Comparison of ENCODE assay signal across 18 cellular contexts in the genomic region with DNA sequence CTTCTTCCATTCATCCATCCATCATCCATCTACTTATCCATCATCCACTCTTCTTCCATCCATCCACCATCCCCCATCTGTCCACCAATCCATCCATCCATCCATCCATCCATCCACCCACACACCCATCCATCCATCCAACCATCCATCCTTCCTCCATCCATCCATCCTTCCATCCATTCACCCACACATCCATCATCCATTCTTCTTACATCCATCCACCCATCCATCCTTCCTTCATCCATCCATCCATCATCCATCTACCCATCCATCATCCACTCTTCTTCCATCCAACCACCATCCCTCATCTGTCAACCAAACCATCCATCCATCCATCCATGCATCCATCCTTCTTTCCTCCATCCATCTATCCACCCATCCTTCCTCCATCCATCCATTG.
DNase-seq lines count a peak whose midpoint lies in the region; ATAC-seq, FAIRE-seq and TF ChIP-seq lines count a peak whose summit lies in the region.
"Had no signal": no experiment of that assay in that cellular context is flagged by ENCODE, and none has a peak within 500 bp of the region (broad histone marks: within the 10 kb centered on the region; RNA-seq: fewer than 3 reads in every experiment).

No MANE protein-coding gene starts in this region.

- H3K27me3 Mint-ChIP-seq in Calu3 (ENCODE audit: unreplicated experiment) (no peaks in the 10 kb centered on the region), glutamatergic neuron (ENCODE audit: unreplicated experiment) (peaks cover 4% of the 10 kb centered on the region)

- TF ChIP-seq CTCF in Calu3 (IDR thresholded peaks at IDR 0.05; ENCODE audit: unreplicated experiment) (no peak), HEK293 (tag by site-specific recombination; IDR thresholded peaks at IDR 0.05) (no peak), K562 (IDR thresholded peaks at IDR 0.05 in 2 of 3, conservative IDR thresholded peaks at IDR 0.05 in 1 of 3; ENCODE audit: insufficient read depth in 2 of 3, low read depth in 1 of 3, low read length in 3 of 3) (no peak), glutamatergic neuron (IDR thresholded peaks at IDR 0.05; ENCODE audit: partially characterized antibody, unreplicated experiment) (no peak), pancreas (IDR thresholded peaks at IDR 0.05) (no peak)

- FAIRE-seq in K562 (lab: Jason Lieb, UNC), result no peak
- FAIRE-seq in pancreas (lab: Jason Lieb, UNC), result no peak
- FAIRE-seq: GM12878, H54 had no signal

- H3K4me3 ChIP-seq in HEK293 (ENCODE audit: low read depth, low read length) (no peak overlapping the region), K562 (no peak overlapping the region), pancreas (no peak overlapping the region)
- H3K4me3 ChIP-seq: GM12878, GM23338, HAP-1 had no signal

- no peak overlapping the region for H3K9ac ChIP-seq in K562 (ENCODE audit: insufficient read depth in 1 of 2, low read depth in 2 of 2, low read length in 2 of 2)

- no peak for TF ChIP-seq POLR2A in K562 (conservative IDR thresholded peaks at IDR 0.05)

- no peaks in the 10 kb centered on the region for H3K9me1 ChIP-seq in K562 (ENCODE audit: control insufficient read depth, insufficient read depth, low read length)

- H4K20me1 ChIP-seq in K562 (replicated peaks; ENCODE audit: control insufficient read depth, insufficient read depth, low read length), result no peaks in the 10 kb centered on the region; the same call in 1 of the 2 replicates

- H3K27me3 ChIP-seq in K562 (ENCODE audit: control insufficient read depth in 2 of 2, insufficient read depth in 2 of 2, low read length in 2 of 2), result peaks cover 22 to 43% of the 10 kb centered on the region in 2 experiments
- no peaks in the 10 kb centered on the region for H3K27me3 ChIP-seq in pancreas

- intact Hi-C loops in Calu3 (cut with micrococcal nuclease; ENCODE audit: unreplicated experiment) (no loop called here), K562 (cut with micrococcal nuclease) (no loop called here), head of caudate nucleus (cut with DNase I) (no loop called here), pancreas (cut with DNase I) (no loop called here)

- H3K4me1 Mint-ChIP-seq in Calu3 (ENCODE audit: low read depth, unreplicated experiment) (no peaks in the 10 kb centered on the region), glutamatergic neuron (ENCODE audit: low read depth, unreplicated experiment) (peaks cover 10% of the 10 kb centered on the region)
- H3K4me1 Mint-ChIP-seq: CD4-positive, alpha-beta memory T cell; GM23338 had no signal

- no peak overlapping the region for H2AFZ ChIP-seq in K562 (ENCODE audit: low read depth, low read length)
- H2AFZ ChIP-seq: GM23338 had no signal

- POLR2A ChIA-PET in HEK293 (lab: Yijun Ruan, JAX), result interaction anchor here (0.6 kb wide), 1 partner anchor 1903 kb away, joined by 3 read pairs; no protein-coding TSS in a partner anchor
- POLR2A ChIA-PET in K562 (lab: Yijun Ruan, JAX), result no interaction called here

- H3K4me2 ChIP-seq in K562 (ENCODE audit: insufficient read depth, low read length), result no peak overlapping the region
- H3K4me2 ChIP-seq: GM23338 had no signal

- ATAC-seq in K562, result no peak
- no peak for ATAC-seq in HG03442 (IDR thresholded peaks at IDR 0.05; ENCODE audit: unreplicated experiment)
- no peak for ATAC-seq in pancreas
- ATAC-seq: GM12878, GM23338 had no signal

- BruUV-seq in Calu3 (replicated peaks; lab: Mats Ljungman, UMichigan), result no TSS peak
- no TSS peak for BruUV-seq in K562 (replicated peaks; lab: Mats Ljungman, UMichigan)

- no peak for TF ChIP-seq RAD21 in K562 (CRISPR knock-in tag; conservative IDR thresholded peaks at IDR 0.05 in 1 of 2, IDR thresholded peaks at IDR 0.05 in 1 of 2)

- no peaks in the 10 kb centered on the region for H3K4me1 ChIP-seq in HEK293 (ENCODE audit: control insufficient read depth, insufficient read depth, low read length)
- no peaks in the 10 kb centered on the region; a peak in 1 of 5 replicates for H3K4me1 ChIP-seq in K562 (replicated peaks in 1 of 2; ENCODE audit: control insufficient read depth in 2 of 2, insufficient read depth in 2 of 2, low read length in 2 of 2)
- no peaks in the 10 kb centered on the region for H3K4me1 ChIP-seq in pancreas
- H3K4me1 ChIP-seq: HAP-1 had no signal

- H3K79me2 ChIP-seq in K562 (ENCODE audit: control insufficient read depth, insufficient read depth, low read length), result no peaks in the 10 kb centered on the region

- H3K9me3 ChIP-seq in HEK293 (ENCODE audit: control insufficient read depth, insufficient read depth, low read depth, low read length) (no peaks in the 10 kb centered on the region), K562 (replicated peaks; ENCODE audit: control insufficient read depth, insufficient read depth, low read depth, low read length) (no peaks in the 10 kb centered on the region; the same call in 1 of the 2 replicates), pancreas (no peaks in the 10 kb centered on the region)
- H3K9me3 ChIP-seq: HAP-1 had no signal

- no peak for TF ChIP-seq EP300 in K562 (IDR thresholded peaks at IDR 0.05; ENCODE audit: low read length)

- no peak for DNase-seq in Calu3
- DNase-seq in K562 (ENCODE audit: extremely low read depth in 1 of 4, low spot score in 3 of 4), result no peak
- DNase-seq in glutamatergic neuron, result no peak
- no peak for DNase-seq in head of caudate nucleus
- no peak for DNase-seq in NCI-H748 treated with DMSO at 0.1 percent for 48 hours (lab: John Stamatoyannopoulos, UW)
- no peak for DNase-seq in pancreas
- DNase-seq: C1 segment of cervical spinal cord; CD4-positive, alpha-beta memory T cell; COR-L47; DMS153; EL; GDM1 had no signal

- in situ Hi-C loops in K562 (cut with MboI), result no loop called here

- H3K4me3 Mint-ChIP-seq in Calu3 (ENCODE audit: low read depth, unreplicated experiment) (no peak overlapping the region), glutamatergic neuron (ENCODE audit: unreplicated experiment) (no peak overlapping the region)
- H3K4me3 Mint-ChIP-seq: CD4-positive, alpha-beta memory T cell; GM23338 had no signal

- CTCF ChIA-PET in Calu3 (lab: Charles Lee) (no interaction called here), HEK293 (lab: Yijun Ruan, JAX) (no interaction called here), K562 (lab: Yijun Ruan, JAX; ENCODE audit: low intra/inter-chr PET ratio) (no interaction called here)

- H3K27ac Mint-ChIP-seq in Calu3 (ENCODE audit: unreplicated experiment), result peak overlapping the region; percentile 3
- H3K27ac Mint-ChIP-seq in glutamatergic neuron (ENCODE audit: unreplicated experiment), result peak overlapping the region; percentile 35
- H3K27ac Mint-ChIP-seq: CD4-positive, alpha-beta memory T cell; GM23338 had no signal

- H3K9me3 Mint-ChIP-seq in Calu3 (ENCODE audit: low read depth, unreplicated experiment) (peaks cover 20% of the 10 kb centered on the region), glutamatergic neuron (ENCODE audit: unreplicated experiment) (peaks cover 26% of the 10 kb centered on the region)

- peaks cover 5% of the 10 kb centered on the region for H3K36me3 Mint-ChIP-seq in Calu3 (ENCODE audit: insufficient read depth, unreplicated experiment)
- H3K36me3 Mint-ChIP-seq in glutamatergic neuron (ENCODE audit: unreplicated experiment), result peaks cover 19% of the 10 kb centered on the region

- H3K27ac ChIP-seq in HEK293 (ENCODE audit: extremely low read depth, low read depth, low read length) (no peak overlapping the region), K562 (ENCODE audit: extremely low read depth, low read depth, low read length) (no peak overlapping the region), pancreas (no peak overlapping the region)

- H3K36me3 ChIP-seq in HEK293 (ENCODE audit: control insufficient read depth in 2 of 2, insufficient read depth in 1 of 2, low read length in 2 of 2), result no peaks in the 10 kb centered on the region
- H3K36me3 ChIP-seq in K562 (ENCODE audit: control insufficient read depth, insufficient read depth, low read length), result no peaks in the 10 kb centered on the region
- H3K36me3 ChIP-seq in pancreas, result no peaks in the 10 kb centered on the region
- H3K36me3 ChIP-seq: HAP-1 had no signal

TF ChIP-seq in HEK293, 187 proteins besides CTCF, POLR2A, EP300 and RAD21:
- TF ChIP-seq ZNF302 (tag by site-specific recombination; IDR thresholded peaks at IDR 0.05; ENCODE audit: low read depth) (no peak), ZNF544 (tag by site-specific recombination; IDR thresholded peaks at IDR 0.05) (0 out of 2 replicates have a peak, but pooled peaks have one; percentile 31), ZNF133 (tag by site-specific recombination; IDR thresholded peaks at IDR 0.05) (no peak), SP7 (tag by site-specific recombination; IDR thresholded peaks at IDR 0.05) (no peak), ZNF366 (tag by site-specific recombination; conservative IDR thresholded peaks at IDR 0.05) (peak; percentile 90), ZBTB17 (tag by site-specific recombination; IDR thresholded peaks at IDR 0.05) (peak; percentile 98), EGR2 (tag by site-specific recombination; IDR thresholded peaks at IDR 0.05; ENCODE audit: low read depth) (peak; percentile 14; the same call in 1 of the 2 replicates), ZBTB7A (tag by site-specific recombination; IDR thresholded peaks at IDR 0.05; ENCODE audit: low read depth) (no peak), ZNF248 (tag by site-specific recombination; IDR thresholded peaks at IDR 0.05) (no peak)

TF ChIP-seq in K562, 482 proteins besides CTCF, POLR2A, EP300 and RAD21 (continues in another document):
- TF ChIP-seq HCFC1 (IDR thresholded peaks at IDR 0.05; ENCODE audit: low read depth, low read length), result no peak
- TF ChIP-seq, protein P1, sequence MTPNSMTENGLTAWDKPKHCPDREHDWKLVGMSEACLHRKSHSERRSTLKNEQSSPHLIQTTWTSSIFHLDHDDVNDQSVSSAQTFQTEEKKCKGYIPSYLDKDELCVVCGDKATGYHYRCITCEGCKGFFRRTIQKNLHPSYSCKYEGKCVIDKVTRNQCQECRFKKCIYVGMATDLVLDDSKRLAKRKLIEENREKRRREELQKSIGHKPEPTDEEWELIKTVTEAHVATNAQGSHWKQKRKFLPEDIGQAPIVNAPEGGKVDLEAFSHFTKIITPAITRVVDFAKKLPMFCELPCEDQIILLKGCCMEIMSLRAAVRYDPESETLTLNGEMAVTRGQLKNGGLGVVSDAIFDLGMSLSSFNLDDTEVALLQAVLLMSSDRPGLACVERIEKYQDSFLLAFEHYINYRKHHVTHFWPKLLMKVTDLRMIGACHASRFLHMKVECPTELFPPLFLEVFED (CRISPR knock-in tag; conservative IDR thresholded peaks at IDR 0.05), result peak; percentile 43; the same call in 1 of the 2 replicates
- no peak for TF ChIP-seq HNRNPL (IDR thresholded peaks at IDR 0.05; ENCODE audit: low read depth, low read length)
